In genomic region chr22:23845661-23846469, GRCh38 we compare ENCODE assay signal across 10 cellular contexts. TPM values are rescaled to one million over a fixed set of nuclear protein-coding genes. Genes with fewer than 3 reads are reported as not detected.
DNase-seq lines count a peak whose midpoint lies in the region; ATAC-seq and TF ChIP-seq lines count a peak whose summit lies in the region.
"Had no signal": no experiment of that assay in that cellular context is flagged by ENCODE, and none has a peak within 500 bp of the region (broad histone marks: within the 10 kb centered on the region; RNA-seq: fewer than 3 reads in every experiment).

No MANE protein-coding gene starts in this region.

- H3K36me3 Mint-ChIP-seq in stimulated activated memory B cell treated with anti-CD40 and anti-IgM and Interleukin-4, amounts not matched to agents 10 μg/mL and 1 μg/mL and 100 μg/mL, for 72 hours, result no peaks in the 10 kb centered on the region

- ATAC-seq in heart right ventricle (peak in 1 of 8 donors; percentile 0), GM19463 (IDR thresholded peaks at IDR 0.05; ENCODE audit: unreplicated experiment) (no peak)
- ATAC-seq in stimulated activated memory B cell treated with anti-CD40 and anti-IgM and Interleukin-4, amounts not matched to agents 10 μg/mL and 1 μg/mL and 100 μg/mL, for 72 hours, result no peak
- ATAC-seq: activated CD4-positive, alpha-beta T cell treated with anti-CD3 and anti-CD28 coated beads for 36 hours had no signal

- H3K9me3 Mint-ChIP-seq in stimulated activated memory B cell treated with anti-CD40 and anti-IgM and Interleukin-4, amounts not matched to agents 10 μg/mL and 1 μg/mL and 100 μg/mL, for 72 hours, result no peaks in the 10 kb centered on the region
- H3K9me3 Mint-ChIP-seq: dendritic cell treated with granulocyte-macrophage colony-stimulating factor and Interleukin-4, amounts not matched to agents 40 ng/mL and 50 ng/mL, for 4 days had no signal

- no peaks in the 10 kb centered on the region for H3K9me3 ChIP-seq in heart right ventricle
- H3K9me3 ChIP-seq: SJSA1 had no signal

- peaks cover 87% of the 10 kb centered on the region for H3K4me1 Mint-ChIP-seq in stimulated activated memory B cell treated with anti-CD40 and anti-IgM and Interleukin-4, amounts not matched to agents 10 μg/mL and 1 μg/mL and 100 μg/mL, for 72 hours
- H3K4me1 Mint-ChIP-seq: activated CD4-positive, alpha-beta T cell treated with anti-CD3 and anti-CD28 coated beads for 36 hours had no signal

- H3K4me3 Mint-ChIP-seq in stimulated activated memory B cell treated with anti-CD40 and anti-IgM and Interleukin-4, amounts not matched to agents 10 μg/mL and 1 μg/mL and 100 μg/mL, for 72 hours, result peak overlapping the region; percentile 0
- H3K4me3 Mint-ChIP-seq: activated CD4-positive, alpha-beta T cell treated with anti-CD3 and anti-CD28 coated beads for 36 hours; dendritic cell treated with granulocyte-macrophage colony-stimulating factor and Interleukin-4, amounts not matched to agents 40 ng/mL and 50 ng/mL, for 4 days had no signal

- TF ChIP-seq CTCF in heart right ventricle (IDR thresholded peaks at IDR 0.05), result no peak

- 54 to 56% methylated on average over 12 of the region's 12 CpGs for WGBS in heart right ventricle, 2 donors

- H3K36me3 ChIP-seq in heart right ventricle, result no peaks in the 10 kb centered on the region
- H3K36me3 ChIP-seq: SJSA1 had no signal

- no peak overlapping the region for H3K4me3 ChIP-seq in heart right ventricle
- H3K4me3 ChIP-seq: SJSA1 had no signal

- intact Hi-C loops in heart right ventricle (cut with DNase I), result loop anchor here (5.0 to 10.0 kb wide), 6 partner anchors 74 to 309 kb away; partner anchors contain the start of genes CHCHD10 (in 7 of the 10), DRICH1 (in 1 of the 10) and MMP11 (in 1 of the 10)

- H3K27me3 Mint-ChIP-seq in stimulated activated memory B cell treated with anti-CD40 and anti-IgM and Interleukin-4, amounts not matched to agents 10 μg/mL and 1 μg/mL and 100 μg/mL, for 72 hours, result no peaks in the 10 kb centered on the region
- H3K27me3 Mint-ChIP-seq: activated CD4-positive, alpha-beta T cell treated with anti-CD3 and anti-CD28 coated beads for 36 hours had no signal

- DNase-seq in SK-N-DZ (ENCODE audit: low spot score) (peak; percentile 38), heart right ventricle (no peak), MV-4-11 (lab: John Stamatoyannopoulos, UW) (no peak), NCI-H1105 treated with DMSO at 0.1 percent for 48 hours (lab: John Stamatoyannopoulos, UW) (no peak)
- DNase-seq: activated CD4-positive, alpha-beta T cell treated with anti-CD3 and anti-CD28 coated beads for 36 hours; activated naive CD4-positive, alpha-beta T cell had no signal

- H3K27ac Mint-ChIP-seq in stimulated activated memory B cell treated with anti-CD40 and anti-IgM and Interleukin-4, amounts not matched to agents 10 μg/mL and 1 μg/mL and 100 μg/mL, for 72 hours, result peak overlapping the region; percentile 90
- H3K27ac Mint-ChIP-seq: activated CD4-positive, alpha-beta T cell treated with anti-CD3 and anti-CD28 coated beads for 36 hours had no signal

- peaks cover 23 to 61% (median 43%) of the 10 kb centered on the region in 9 donors for H3K4me1 ChIP-seq in heart right ventricle

- peaks cover 0 to 9% (median 0%) of the 10 kb centered on the region in 7 donors for H3K27me3 ChIP-seq in heart right ventricle
- H3K27me3 ChIP-seq: SJSA1 had no signal

- H3K27ac ChIP-seq in heart right ventricle, result peak overlapping the region; percentile 44 to 84 (median 75)
- H3K27ac ChIP-seq: SJSA1 had no signal

RNA-seq across cellular contexts. Expression of gene DERL3, which starts 7.1 kb away (rescaled TPM):
- not detected in 2 replicates for polyA plus RNA-seq in SK-N-DZ (2014; cell fraction: cytosol; rRNA removed)
- polyA plus RNA-seq in SK-N-DZ (2014; cell fraction: nucleus; rRNA removed), result not detected in 2 replicates
- 1 to 10 TPM in 9 of 10 donors, under 1 TPM in 1; 0.91 to 5.1 (median 1.7) TPM for total RNA-seq in heart right ventricle
- 10 to 100 TPM in 1 of 2 donors, 1 to 10 TPM in 1; 2.0 to 14.1 TPM for polyA plus RNA-seq in heart right ventricle
- total RNA-seq: SJSA1 had no signal

RNA-seq across cellular contexts. Expression of gene SLC2A11, which starts 11.8 kb away (rescaled TPM):
- 16.8 and 28.5 TPM in 2 replicates for polyA plus RNA-seq in SK-N-DZ (2014; cell fraction: cytosol; rRNA removed)
- 43.3 and 56.5 TPM in 2 replicates for polyA plus RNA-seq in SK-N-DZ (2014; cell fraction: nucleus; rRNA removed)
- total RNA-seq in heart right ventricle, result 10 to 100 TPM; 16.1 to 30.4 (median 21.2) TPM
- 10 to 100 TPM in 1 of 2 donors, 1 to 10 TPM in 1; 8.3 to 42.1 TPM for polyA plus RNA-seq in heart right ventricle

RNA-seq across cellular contexts. Expression of gene MIF, which starts 48.3 kb away (rescaled TPM):
- polyA plus RNA-seq in SK-N-DZ (2014; cell fraction: cytosol; rRNA removed), result 1,022 and 1,207 TPM in 2 replicates
- 607 and 719 TPM in 2 replicates for polyA plus RNA-seq in SK-N-DZ (2014; cell fraction: nucleus; rRNA removed)
- total RNA-seq in heart right ventricle, result 100 to 1,000 TPM; 135 to 457 (median 225) TPM
- 100 to 1,000 TPM; 474 to 634 TPM for polyA plus RNA-seq in heart right ventricle

RNA-seq across cellular contexts. Expression of gene SMARCB1, which starts 59.1 kb away (rescaled TPM):
- 161 and 174 TPM in 2 replicates for polyA plus RNA-seq in SK-N-DZ (2014; cell fraction: cytosol; rRNA removed)
- polyA plus RNA-seq in SK-N-DZ (2014; cell fraction: nucleus; rRNA removed), result 101 and 114 TPM in 2 replicates
- total RNA-seq in heart right ventricle, result 10 to 100 TPM; 28.5 to 73.1 (median 39.8) TPM
- 10 to 100 TPM; 26.8 to 70.0 TPM for polyA plus RNA-seq in heart right ventricle
